In the genomic region with DNA sequence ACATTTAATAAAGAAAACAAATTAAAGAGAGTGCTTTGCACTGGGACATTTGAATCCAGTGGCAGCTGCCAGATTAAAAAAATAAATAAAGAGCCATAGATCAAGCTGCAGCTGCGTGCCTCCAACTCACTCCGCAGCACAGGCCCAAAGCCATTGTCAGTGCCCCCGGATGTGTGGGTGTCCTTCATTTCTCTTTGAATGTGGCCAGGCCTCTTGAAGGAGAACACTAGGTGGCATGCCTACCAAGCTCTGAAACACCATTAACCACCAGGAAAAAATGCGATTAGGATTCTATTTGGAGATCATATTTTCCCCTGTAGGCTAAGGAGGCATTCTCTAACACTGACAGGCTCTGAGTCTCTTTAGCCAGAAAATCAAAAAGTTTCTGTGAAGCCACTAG, we compare ENCODE assay signal across 11 cellular contexts.
DNase-seq lines count a peak whose midpoint lies in the region; ATAC-seq, FAIRE-seq and TF ChIP-seq lines count a peak whose summit lies in the region.
"Had no signal": no experiment of that assay in that cellular context is flagged by ENCODE, and none has a peak within 500 bp of the region (broad histone marks: within the 10 kb centered on the region; RNA-seq: fewer than 3 reads in every experiment).

No MANE protein-coding gene starts in this region.

- no peak overlapping the region for H2BK12ac ChIP-seq in H1 (ENCODE audit: low read depth, low read length)

- H3K9me3 ChIP-seq in H1 (ENCODE audit: insufficient read depth in 2 of 2, low read depth in 1 of 2, low read length in 1 of 2) = no peaks in the 10 kb centered on the region
- H3K9me3 ChIP-seq in PC-9 (ENCODE audit: insufficient read depth, low read depth) = no peaks in the 10 kb centered on the region
- H3K9me3 ChIP-seq: Caco-2 had no signal

- H4K5ac ChIP-seq in H1 (ENCODE audit: insufficient read length, low read depth, low read length) = no peak overlapping the region

- no peak for TF ChIP-seq EP300 in H1 (IDR thresholded peaks at IDR 0.05; ENCODE audit: borderline replicate concordance in 1 of 2, low read depth in 2 of 2, low read length in 2 of 2)

- H3K9ac ChIP-seq in H1 (replicated peaks in 1 of 4; ENCODE audit: extremely low read depth in 1 of 4, low read depth in 3 of 4, low read length in 3 of 4) = no peak overlapping the region

- no peaks in the 10 kb centered on the region for H3F3A ChIP-seq in PC-9 (ENCODE audit: insufficient read depth, low read depth)

- H3K4me1 ChIP-seq in H1 (replicated peaks in 1 of 4; ENCODE audit: control insufficient read depth in 3 of 4, insufficient read depth in 4 of 4, low read length in 3 of 4) (no peaks in the 10 kb centered on the region), PC-9 (replicated peaks; ENCODE audit: insufficient read depth) (no peaks in the 10 kb centered on the region)
- H3K4me1 ChIP-seq: Caco-2 had no signal

- BruUV-seq in PC-9 (replicated peaks; lab: Mats Ljungman, UMichigan) = no TSS peak

- no peak overlapping the region for H3K27ac Mint-ChIP-seq in nephron progenitor cell
- H3K27ac Mint-ChIP-seq: activated B cell treated with CpG ODN at 0.5 μM for 24 hours had no signal

- no peak overlapping the region for H3K4me3 Mint-ChIP-seq in nephron progenitor cell
- H3K4me3 Mint-ChIP-seq: activated B cell treated with CpG ODN at 0.5 μM for 24 hours had no signal

- H3K4me2 ChIP-seq in H1 (ENCODE audit: insufficient read depth in 1 of 2, low read depth in 2 of 2, low read length in 2 of 2) = no peak overlapping the region
- H3K4me2 ChIP-seq in PC-9 = no peak overlapping the region

- H3K27ac ChIP-seq in H1 (ENCODE audit: low read depth, low read length) (no peak overlapping the region), PC-9 (no peak overlapping the region)

- H3K56ac ChIP-seq in H1 (replicated peaks; ENCODE audit: insufficient read length, low read depth, low read length) = no peak overlapping the region

- H4K20me1 ChIP-seq in H1 (replicated peaks in 1 of 2; ENCODE audit: control insufficient read depth in 1 of 2, insufficient read depth in 2 of 2, low read length in 2 of 2) = no peaks in the 10 kb centered on the region
- no peaks in the 10 kb centered on the region for H4K20me1 ChIP-seq in PC-9 (ENCODE audit: insufficient read depth)

- no peaks in the 10 kb centered on the region for H3K23me2 ChIP-seq in H1 (ENCODE audit: low read depth, low read length)

- no peaks in the 10 kb centered on the region for H3K79me1 ChIP-seq in H1 (ENCODE audit: low read depth, low read length)

- no peak overlapping the region for H2BK5ac ChIP-seq in H1 (ENCODE audit: low read depth, low read length)

- no peak overlapping the region for H3K18ac ChIP-seq in H1 (ENCODE audit: extremely low read depth, low read length)

- no peak overlapping the region for H3K14ac ChIP-seq in H1 (ENCODE audit: insufficient read length)

- no peaks in the 10 kb centered on the region for H3K9me3 Mint-ChIP-seq in nephron progenitor cell
- H3K9me3 Mint-ChIP-seq: activated B cell treated with CpG ODN at 0.5 μM for 24 hours had no signal

- H2BK15ac ChIP-seq in H1 (ENCODE audit: low read length) = no peak overlapping the region

- WGBS in H1 (ENCODE audit: extremely low coverage in 1 of 2, insufficient coverage in 1 of 2, insufficient read length in 1 of 2, insufficient replicate concordance in 2 of 2, low coverage in 1 of 2, low lambda C conversion rate in 2 of 2, missing lambda C conversion rate in 1 of 2), 2 experiments = 79% methylated on average over 4 of the region's 4 CpGs; no CpG with 5 or more reads in 1 of the 2 experiments

- H3K79me2 ChIP-seq in H1 (ENCODE audit: control insufficient read depth in 1 of 2, insufficient read depth in 2 of 2, low read length in 2 of 2) (no peaks in the 10 kb centered on the region), PC-9 (ENCODE audit: low read depth) (no peaks in the 10 kb centered on the region)

- H3K36me3 ChIP-seq in H1 (ENCODE audit: control insufficient read depth in 2 of 4, insufficient read depth in 4 of 4, low read length in 3 of 4) (no peaks in the 10 kb centered on the region), PC-9 (ENCODE audit: low read depth) (no peaks in the 10 kb centered on the region)

- H3K36me3 Mint-ChIP-seq in nephron progenitor cell (ENCODE audit: low read depth) = no peaks in the 10 kb centered on the region

- ATAC-seq in GM21737 (IDR thresholded peaks at IDR 0.05; ENCODE audit: unreplicated experiment) (no peak), HG03045 (IDR thresholded peaks at IDR 0.05; ENCODE audit: unreplicated experiment) (no peak)

- H3K4me3 ChIP-seq in H1 (ENCODE audit: extremely low read depth in 1 of 4, insufficient read depth in 2 of 4, low read depth in 3 of 4, low read length in 4 of 4) = no peak overlapping the region
- H3K4me3 ChIP-seq in PC-9 = no peak overlapping the region

- peaks cover 6% of the 10 kb centered on the region for H3K27me3 Mint-ChIP-seq in nephron progenitor cell (ENCODE audit: low read depth, poor library complexity)
- H3K27me3 Mint-ChIP-seq: activated B cell treated with CpG ODN at 0.5 μM for 24 hours had no signal

- DNase-seq in DMS53 (lab: John Stamatoyannopoulos, UW) = peak; percentile 79
- peak; percentile 63 for DNase-seq in NCI-H510A treated with DMSO at 0.1 percent for 48 hours (lab: John Stamatoyannopoulos, UW)
- no peak for DNase-seq in H1 (ENCODE audit: low read depth in 1 of 2, low spot score in 2 of 2)
- DNase-seq in nephron progenitor cell = peak; percentile 6
- no peak for DNase-seq in PC-9
- no peak for DNase-seq in GF-D8 (lab: John Stamatoyannopoulos, UW)
- DNase-seq: activated B cell treated with CpG ODN at 0.5 μM for 24 hours, Caco-2, NCI-H1930 had no signal

- TF ChIP-seq RAD21 in H1 (IDR thresholded peaks at IDR 0.05 in 1 of 2, conservative IDR thresholded peaks at IDR 0.05 in 1 of 2; ENCODE audit: low read depth in 2 of 2, low read length in 2 of 2) = peak; percentile 56 to 58

- H2AFZ ChIP-seq in H1 (ENCODE audit: low read length) = no peak overlapping the region
- H2AFZ ChIP-seq in PC-9 = no peak overlapping the region

- no peak for FAIRE-seq in H1 (lab: Jason Lieb, UNC)

- H3K27me3 ChIP-seq in H1 (replicated peaks in 1 of 4; ENCODE audit: control insufficient read depth in 3 of 4, extremely low read depth in 1 of 4, insufficient read depth in 3 of 4, low read length in 3 of 4) (no peaks in the 10 kb centered on the region), PC-9 (ENCODE audit: insufficient read depth, low read depth) (peaks cover 21% of the 10 kb centered on the region; the same call in 1 of the 2 replicates)

- H2AK5ac ChIP-seq in H1 (ENCODE audit: low read depth, low read length) = no peak overlapping the region

- H3K4me1 Mint-ChIP-seq in nephron progenitor cell = peaks cover 12% of the 10 kb centered on the region

- H2BK120ac ChIP-seq in H1 (replicated peaks; ENCODE audit: low read depth, low read length) = no peak overlapping the region

- H3K23ac ChIP-seq in H1 (ENCODE audit: insufficient read length) = no peak overlapping the region

- no peak for TF ChIP-seq POLR2A in H1 (IDR thresholded peaks at IDR 0.05; ENCODE audit: control extremely low read depth in 1 of 2, low read depth in 2 of 2, low read length in 2 of 2)

- intact Hi-C loops in PC-9 (cut with micrococcal nuclease; ENCODE audit: unreplicated experiment) = no loop called here

- H4K8ac ChIP-seq in H1 (ENCODE audit: extremely low read depth, insufficient read depth, low read length) = no peak overlapping the region

- no peak overlapping the region for H2BK20ac ChIP-seq in H1 (ENCODE audit: low read length)

- no peak overlapping the region for H4K91ac ChIP-seq in H1 (replicated peaks; ENCODE audit: insufficient read length, low read length)

- no peak overlapping the region for H3K4ac ChIP-seq in H1 (replicated peaks; ENCODE audit: insufficient read length, low read depth, low read length)

- CTCF ChIA-PET in H1 (lab: Charles Lee; ENCODE audit: partially characterized antibody) (interaction anchor here (0.8 to 1.5 kb wide), 9 partner anchors 9 to 341 kb away, joined by 3 to 5 read pairs (median 3); no protein-coding TSS in a partner anchor), PC-9 (lab: Charles Lee) (no interaction called here)

- TF ChIP-seq CTCF in H1 (IDR thresholded peaks at IDR 0.05; ENCODE audit: control extremely low read depth in 1 of 3, insufficient read depth in 1 of 3, low read depth in 1 of 3, low read length in 3 of 3) (peak in 1 of 3 experiments; percentile 41; a peak in 2 of 4 replicates), nephron progenitor cell (IDR thresholded peaks at IDR 0.05) (no peak), PC-9 (conservative IDR thresholded peaks at IDR 0.05) (no peak)

- no peaks in the 10 kb centered on the region for H3K9me2 ChIP-seq in PC-9 (ENCODE audit: insufficient read depth)

- POLR2A ChIA-PET in H1 (lab: Charles Lee; ENCODE audit: partially characterized antibody) = no interaction called here
- POLR2A ChIA-PET in PC-9 (lab: Charles Lee; ENCODE audit: unreplicated experiment) = no interaction called here

TF ChIP-seq in H1, 55 proteins besides CTCF, POLR2A, EP300 and RAD21 (continues in another document):
- TF ChIP-seq SP4 (IDR thresholded peaks at IDR 0.05; ENCODE audit: low read length) (no peak), CBX8 (IDR thresholded peaks at IDR 0.05; ENCODE audit: borderline replicate concordance, low read depth, low read length) (no peak), CBX5 (IDR thresholded peaks at IDR 0.05; ENCODE audit: low read depth, low read length) (no peak), SP1 (IDR thresholded peaks at IDR 0.05; ENCODE audit: low read depth, low read length) (no peak), SP2 (IDR thresholded peaks at IDR 0.05; ENCODE audit: low read length) (no peak), SIX5 (IDR thresholded peaks at IDR 0.05; ENCODE audit: low read depth, low read length) (no peak)
- TF ChIP-seq, protein P1, sequence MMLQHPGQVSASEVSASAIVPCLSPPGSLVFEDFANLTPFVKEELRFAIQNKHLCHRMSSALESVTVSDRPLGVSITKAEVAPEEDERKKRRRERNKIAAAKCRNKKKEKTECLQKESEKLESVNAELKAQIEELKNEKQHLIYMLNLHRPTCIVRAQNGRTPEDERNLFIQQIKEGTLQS (IDR thresholded peaks at IDR 0.05; ENCODE audit: insufficient read depth, low read depth, low read length) = no peak

Comparison
In these comparisons a context has a peak if more than half of its experiments do, and no peak if none do; other contexts are left out.
1. DNase-seq: peak in DMS53 (single experiment), NCI-H510A treated with DMSO at 0.1 percent for 48 hours (single experiment) and nephron progenitor cell (single experiment); none in H1 (0 of 2), PC-9 (0 of 2) and GF-D8 (single experiment).